Comparison of ENCODE assay signal across 1 cellular context in genomic region chr14:53109028-53109687, GRCh38.
TF ChIP-seq lines count a peak whose summit lies in the region.

No MANE protein-coding gene starts in this region.

TF ChIP-seq in HepG2, 621 proteins besides CTCF, POLR2A, EP300 and RAD21 (continued from another document):
- no peak for TF ChIP-seq RNF219 (CRISPR knock-in tag; IDR thresholded peaks at IDR 0.05)
